Comparison of ENCODE assay signal across 8 cellular contexts in genomic region chr11:65861165-65861505, GRCh38. TPM values are rescaled to one million over a fixed set of nuclear protein-coding genes. Genes with fewer than 3 reads are reported as not detected.
DNase-seq lines count a peak whose midpoint lies in the region; ATAC-seq, FAIRE-seq and TF ChIP-seq lines count a peak whose summit lies in the region.

No MANE protein-coding gene starts in this region.

- H3K4me1 ChIP-seq in A549 = peaks cover 12% of the 10 kb centered on the region
- peaks cover 16% of the 10 kb centered on the region for H3K4me1 ChIP-seq in mesodermal cell (ENCODE audit: control insufficient read depth, insufficient read depth, low read length, poor library complexity, severe bottlenecking)

- ATAC-seq in A549 (no peak), GM21786 (IDR thresholded peaks at IDR 0.05; ENCODE audit: unreplicated experiment) (no peak), HG03175 (IDR thresholded peaks at IDR 0.05; ENCODE audit: unreplicated experiment) (no peak)
- no peak for ATAC-seq in central memory CD8-positive, alpha-beta T cell (replicated peaks; ENCODE audit: extremely low read depth, poor library complexity, severe bottlenecking)

- CTCF ChIA-PET in A549 (lab: Yijun Ruan, JAX) = interaction anchor here (0.8 to 7.6 kb wide), 16 partner anchors 9 to 319 kb away, joined by 3 to 195 read pairs (median 6); partner anchors contain the start of genes CCDC85B, CTSW, EFEMP2 and FIBP

- no peak for FAIRE-seq in A549 (lab: Jason Lieb, UNC)

- peak overlapping the region; percentile 88 to 96 for H3K27ac ChIP-seq in A549
- peak overlapping the region; percentile 91 for H3K27ac ChIP-seq in KOPT-K1 (ENCODE audit: low read depth, low read length, poor library complexity, severe bottlenecking)
- peak overlapping the region; percentile 89 for H3K27ac ChIP-seq in mesodermal cell (ENCODE audit: low read depth, low read length, severe bottlenecking)

- POLR2A ChIA-PET in A549 (lab: Yijun Ruan, JAX) = interaction anchor here (1.1 to 2.6 kb wide), 4 partner anchors 9 to 217 kb away, joined by 3 to 14 read pairs (median 7); no protein-coding TSS in a partner anchor

- TF ChIP-seq RAD21 in A549 (conservative IDR thresholded peaks at IDR 0.05 in 1 of 2, IDR thresholded peaks at IDR 0.05 in 1 of 2) = no peak

- peaks cover 49% of the 10 kb centered on the region for H3K36me3 Mint-ChIP-seq in central memory CD8-positive, alpha-beta T cell (ENCODE audit: insufficient read depth)

- no peaks in the 10 kb centered on the region for H3K9me3 ChIP-seq in A549
- no peaks in the 10 kb centered on the region for H3K9me3 ChIP-seq in KOPT-K1 (ENCODE audit: insufficient read depth, low read length, poor library complexity, severe bottlenecking)
- no peaks in the 10 kb centered on the region for H3K9me3 ChIP-seq in mesodermal cell (ENCODE audit: control insufficient read depth, low read length)

- H3K4me3 Mint-ChIP-seq in central memory CD8-positive, alpha-beta T cell = peak overlapping the region; percentile 88

- H3K27ac Mint-ChIP-seq in central memory CD8-positive, alpha-beta T cell (ENCODE audit: low read depth) = peak overlapping the region; percentile 82

- H3K4me1 Mint-ChIP-seq in central memory CD8-positive, alpha-beta T cell = peaks cover 51% of the 10 kb centered on the region

- peak overlapping the region; percentile 87 for H3K4me2 ChIP-seq in A549

- H3K4me3 ChIP-seq in A549 = peak overlapping the region; percentile 70
- peak overlapping the region; percentile 95 for H3K4me3 ChIP-seq in mesodermal cell (ENCODE audit: extremely low read depth, insufficient read depth, low read length, poor library complexity, severe bottlenecking)

- no peaks in the 10 kb centered on the region for H3K9me3 Mint-ChIP-seq in central memory CD8-positive, alpha-beta T cell

- H3K36me3 ChIP-seq in KOPT-K1 (ENCODE audit: insufficient read depth, low read length) (peaks cover 52% of the 10 kb centered on the region), mesodermal cell (ENCODE audit: control insufficient read depth, insufficient read depth, low read length) (peaks cover 54% of the 10 kb centered on the region)

- no peaks in the 10 kb centered on the region for H3K27me3 Mint-ChIP-seq in central memory CD8-positive, alpha-beta T cell

- 11% methylated on average over 13 of the region's 14 CpGs for WGBS in A549 (ENCODE audit: missing lambda C conversion rate)
- 12 to 15% methylated on average over 9 to 13 of the region's 14 CpGs for WGBS in mesodermal cell (ENCODE audit: insufficient coverage in 2 of 2), 2 experiments

- TF ChIP-seq CTCF in A549 (IDR thresholded peaks at IDR 0.05) = no peak

- no peak for TF ChIP-seq POLR2A in A549 (IDR thresholded peaks at IDR 0.05; ENCODE audit: low read length)

- no peak for DNase-seq in A549 (ENCODE audit: low read depth in 1 of 2, low spot score in 1 of 2)
- DNase-seq in central memory CD8-positive, alpha-beta T cell (ENCODE audit: low spot score in 2 of 2) = no peak
- DNase-seq in NCI-H526 treated with DMSO at 0.1 percent for 48 hours (lab: John Stamatoyannopoulos, UW) = no peak
- no peak for DNase-seq in cerebellum (ENCODE audit: low spot score)

- no peak for TF ChIP-seq EP300 in A549 (IDR thresholded peaks at IDR 0.05)

TF ChIP-seq in A549, 52 proteins besides CTCF, POLR2A, EP300 and RAD21 (continues in another document):
- TF ChIP-seq HOXB13 (CRISPR knock-in tag; IDR thresholded peaks at IDR 0.05; ENCODE audit: low read depth) (no peak), CHD2 (IDR thresholded peaks at IDR 0.05; ENCODE audit: low read length, partially characterized antibody) (no peak), E2F6 (IDR thresholded peaks at IDR 0.05; ENCODE audit: borderline replicate concordance, low read depth) (no peak), KDM1A (IDR thresholded peaks at IDR 0.05; ENCODE audit: low read depth) (no peak), CHD4 (IDR thresholded peaks at IDR 0.05; ENCODE audit: borderline replicate concordance) (no peak), USF2 (IDR thresholded peaks at IDR 0.05) (no peak), HMGXB4 (CRISPR knock-in tag; IDR thresholded peaks at IDR 0.05; ENCODE audit: borderline replicate concordance) (no peak), EHMT2 (IDR thresholded peaks at IDR 0.05; ENCODE audit: low read depth) (no peak), TP53 (CRISPR knock-in tag; IDR thresholded peaks at IDR 0.05) (no peak), MAX (IDR thresholded peaks at IDR 0.05) (no peak)

RNA-seq across cellular contexts. Expression of gene MUS81, which starts 0.9 kb away (rescaled TPM):
- polyA plus RNA-seq in A549 (2011; rRNA removed) (27.8 and 30.5 TPM in 2 replicates), A549 (2017; fragmentation: RNase III; extraction: RNeasy Plus Mini Kit Qiagen cat#74134 plus additional on column Dnase treatment) (33.4 to 34.9 TPM (median 34.2 TPM) in 3 replicates)
- polyA plus RNA-seq in A549 (2012; cell fraction: cytosol; rRNA removed) = 44.6 and 48.3 TPM in 2 replicates
- 170 and 216 TPM in 2 replicates for polyA plus RNA-seq in A549 (2012; cell fraction: nucleus; rRNA removed)
- 32.6 and 38.0 TPM in 2 replicates for polyA minus RNA-seq in A549 (2011; rRNA and poly(A)+ RNA removed)
- 60.0 TPM for polyA plus RNA-seq in mesodermal cell (2013, experiment 1 of 2)
- 54.2 TPM for polyA plus RNA-seq in mesodermal cell (2013, experiment 2 of 2)
- total RNA-seq in cerebellum = 40.6 TPM

RNA-seq across cellular contexts. Expression of gene CFL1, which starts 3.2 kb away (rescaled TPM):
- 1,346 and 1,591 TPM in 2 replicates for polyA plus RNA-seq in A549 (2011; rRNA removed)
- polyA plus RNA-seq in A549 (2012; cell fraction: cytosol; rRNA removed) = 3,148 and 3,959 TPM in 2 replicates
- 2,297 and 3,054 TPM in 2 replicates for polyA plus RNA-seq in A549 (2012; cell fraction: nucleus; rRNA removed)
- polyA plus RNA-seq in A549 (2017; fragmentation: RNase III; extraction: RNeasy Plus Mini Kit Qiagen cat#74134 plus additional on column Dnase treatment) = 1,780 to 1,825 TPM (median 1,795 TPM) in 3 replicates
- 1,636 and 1,975 TPM in 2 replicates for polyA minus RNA-seq in A549 (2011; rRNA and poly(A)+ RNA removed)
- 1,174 TPM for polyA plus RNA-seq in mesodermal cell (2013, experiment 1 of 2)
- polyA plus RNA-seq in mesodermal cell (2013, experiment 2 of 2) = 958 TPM
- 290 TPM for total RNA-seq in cerebellum

RNA-seq across cellular contexts. Expression of gene EFEMP2, which starts 11.5 kb away (rescaled TPM):
- 0.89 and 1.3 TPM in 2 replicates for polyA plus RNA-seq in A549 (2011; rRNA removed)
- 1.2 and 1.4 TPM in 2 replicates for polyA plus RNA-seq in A549 (2012; cell fraction: cytosol; rRNA removed)
- 16.6 and 16.8 TPM in 2 replicates for polyA plus RNA-seq in A549 (2012; cell fraction: nucleus; rRNA removed)
- polyA plus RNA-seq in A549 (2017; fragmentation: RNase III; extraction: RNeasy Plus Mini Kit Qiagen cat#74134 plus additional on column Dnase treatment) = 0.98 to 1.5 TPM (median 1.4 TPM) in 3 replicates
- 1.1 and 1.4 TPM in 2 replicates for polyA minus RNA-seq in A549 (2011; rRNA and poly(A)+ RNA removed)
- 142 TPM for polyA plus RNA-seq in mesodermal cell (2013, experiment 1 of 2)
- 117 TPM for polyA plus RNA-seq in mesodermal cell (2013, experiment 2 of 2)
- total RNA-seq in cerebellum = 4.9 TPM

RNA-seq across cellular contexts. Expression of gene CTSW, which starts 18.5 kb away (rescaled TPM):
- polyA plus RNA-seq in A549 (2011; rRNA removed) = not detected in 2 replicates
- 0.03 TPM in 2 replicates for polyA plus RNA-seq in A549 (2012; cell fraction: cytosol; rRNA removed)
- 0.07 TPM in 1 of 2 replicates, not detected in the other for polyA plus RNA-seq in A549 (2012; cell fraction: nucleus; rRNA removed)
- not detected in 3 replicates for polyA plus RNA-seq in A549 (2017; fragmentation: RNase III; extraction: RNeasy Plus Mini Kit Qiagen cat#74134 plus additional on column Dnase treatment)
- polyA minus RNA-seq in A549 (2011; rRNA and poly(A)+ RNA removed) = not detected in 2 replicates
- polyA plus RNA-seq in mesodermal cell (2013, experiment 1 of 2) = not detected
- not detected for polyA plus RNA-seq in mesodermal cell (2013, experiment 2 of 2)
- total RNA-seq in cerebellum = not detected

RNA-seq across cellular contexts. Expression of gene FIBP, which starts 27.1 kb away (rescaled TPM):
- polyA plus RNA-seq in A549 (2011; rRNA removed) = 72.2 and 83.0 TPM in 2 replicates
- polyA plus RNA-seq in A549 (2012; cell fraction: cytosol; rRNA removed) = 119 and 157 TPM in 2 replicates
- polyA plus RNA-seq in A549 (2012; cell fraction: nucleus; rRNA removed) = 121 and 152 TPM in 2 replicates
- polyA plus RNA-seq in A549 (2017; fragmentation: RNase III; extraction: RNeasy Plus Mini Kit Qiagen cat#74134 plus additional on column Dnase treatment) = 60.4 to 66.2 TPM (median 65.3 TPM) in 3 replicates
- polyA minus RNA-seq in A549 (2011; rRNA and poly(A)+ RNA removed) = 81.2 and 91.4 TPM in 2 replicates
- 64.0 TPM for polyA plus RNA-seq in mesodermal cell (2013, experiment 1 of 2)
- 65.6 TPM for polyA plus RNA-seq in mesodermal cell (2013, experiment 2 of 2)
- total RNA-seq in cerebellum = 73.7 TPM
